Comparison of ENCODE assay signal across 8 cellular contexts in genomic region chr5:143401253-143401845, GRCh38. TPM values are rescaled to one million over a fixed set of nuclear protein-coding genes. Genes with fewer than 3 reads are reported as not detected.
A peak's percentile ranks its signal among the peaks of the same experiment; 100 is the strongest.
DNase-seq lines count a peak whose midpoint lies in the region; ATAC-seq, FAIRE-seq and TF ChIP-seq lines count a peak whose summit lies in the region.

No MANE protein-coding gene starts in this region.

- H3K36me3 ChIP-seq in HUES6 (ENCODE audit: control insufficient read depth, insufficient read depth, low read length): no peaks in the 10 kb centered on the region
- peaks cover 0 to 9% (median 0%) of the 10 kb centered on the region in 3 experiments for H3K36me3 ChIP-seq in naive thymus-derived CD4-positive, alpha-beta T cell (ENCODE audit: control insufficient read depth in 2 of 3, insufficient read depth in 3 of 3, low read length in 3 of 3)

- DNase-seq in AG09309 (ENCODE audit: low read depth): no peak
- DNase-seq in cerebellar cortex (ENCODE audit: low spot score): peak; percentile 43
- DNase-seq in naive thymus-derived CD4-positive, alpha-beta T cell: no peak
- DNase-seq in posterior vena cava (ENCODE audit: low spot score): no peak
- no peak for DNase-seq in H54 (ENCODE audit: insufficient read length, low spot score)
- no peak for DNase-seq in NCI-H1436 treated with DMSO at 0.1 percent for 48 hours (lab: John Stamatoyannopoulos, UW)

- peaks cover 32% of the 10 kb centered on the region for H3K27me3 ChIP-seq in HUES6 (ENCODE audit: control insufficient read depth, insufficient read depth, low read length)
- H3K27me3 ChIP-seq in naive thymus-derived CD4-positive, alpha-beta T cell (ENCODE audit: control insufficient read depth in 2 of 2, insufficient read depth in 2 of 2, low read length in 2 of 2): no peaks in the 10 kb centered on the region

- CTCF ChIA-PET in naive thymus-derived CD4-positive, alpha-beta T cell (lab: Charles Lee): interaction anchor here (0.6 to 1.5 kb wide), 3 partner anchors 10 to 770 kb away, joined by 3 to 8 read pairs (median 4); no protein-coding TSS in a partner anchor

- TF ChIP-seq POLR2A in H54 (IDR thresholded peaks at IDR 0.05; ENCODE audit: low read depth, low read length): no peak

- no peak for ATAC-seq in naive thymus-derived CD4-positive, alpha-beta T cell
- ATAC-seq in HG02571 (IDR thresholded peaks at IDR 0.05; ENCODE audit: unreplicated experiment): no peak

- peaks cover 4 to 36% (median 23%) of the 10 kb centered on the region in 5 donors for H3K36me3 Mint-ChIP-seq in naive thymus-derived CD4-positive, alpha-beta T cell

- no peak for FAIRE-seq in H54 (lab: Jason Lieb, UNC)

- intact Hi-C loops in naive thymus-derived CD4-positive, alpha-beta T cell (cut with micrococcal nuclease): loop anchor here (2.0 to 10.0 kb wide), 8 partner anchors 104 to 1787 kb away; partner anchors contain the start of gene DIAPH1 (in 1 of the 2)
- intact Hi-C loops in posterior vena cava (cut with DNase I): loop anchor here (10.0 kb wide), 4 partner anchors 247 to 477 kb away; no protein-coding TSS in a partner anchor

- peak overlapping the region; percentile 76 for H3K4me3 ChIP-seq in AG09309 (ENCODE audit: control insufficient read depth, low read depth, low read length)
- H3K4me3 ChIP-seq in HUES6 (ENCODE audit: low read depth, low read length): peak overlapping the region; percentile 92
- H3K4me3 ChIP-seq in naive thymus-derived CD4-positive, alpha-beta T cell (ENCODE audit: low read length): peak overlapping the region; percentile 78

- no peaks in the 10 kb centered on the region for H3K9me3 ChIP-seq in HUES6 (ENCODE audit: control insufficient read depth, insufficient read depth, low read depth, low read length)
- H3K9me3 ChIP-seq in naive thymus-derived CD4-positive, alpha-beta T cell (ENCODE audit: control insufficient read depth in 2 of 3, low read length in 3 of 3): no peaks in the 10 kb centered on the region

- H3K27ac ChIP-seq in HUES6 (ENCODE audit: low read depth, low read length): no peak overlapping the region
- peak overlapping the region; percentile 91 for H3K27ac ChIP-seq in naive thymus-derived CD4-positive, alpha-beta T cell (ENCODE audit: low read depth, low read length)

- H3K27me3 Mint-ChIP-seq in naive thymus-derived CD4-positive, alpha-beta T cell: peaks cover 0 to 2% (median 0%) of the 10 kb centered on the region in 5 donors

- peak overlapping the region in 7 of 9 donors; percentile 62 to 94 (median 88) for H3K27ac Mint-ChIP-seq in naive thymus-derived CD4-positive, alpha-beta T cell

- no peak overlapping the region for H3K9ac ChIP-seq in HUES6 (ENCODE audit: low read length)

- H3K4me1 ChIP-seq in HUES6 (ENCODE audit: control insufficient read depth, insufficient read depth, low read length): peaks cover 53% of the 10 kb centered on the region
- peaks cover 23 to 43% of the 10 kb centered on the region in 2 donors for H3K4me1 ChIP-seq in naive thymus-derived CD4-positive, alpha-beta T cell (ENCODE audit: control insufficient read depth in 2 of 2, insufficient read depth in 2 of 2, low read length in 2 of 2)

- H3K9me3 Mint-ChIP-seq in naive thymus-derived CD4-positive, alpha-beta T cell: peaks cover 0 to 3% (median 0%) of the 10 kb centered on the region in 11 donors

- TF ChIP-seq CTCF in AG09309 (IDR thresholded peaks at IDR 0.05; ENCODE audit: control insufficient read depth, insufficient read depth, low read depth, low read length, missing control alignments): no peak

- H3K4me1 Mint-ChIP-seq in naive thymus-derived CD4-positive, alpha-beta T cell: peaks cover 39 to 64% (median 59%) of the 10 kb centered on the region in 7 donors

- POLR2A ChIA-PET in naive thymus-derived CD4-positive, alpha-beta T cell (lab: Charles Lee): interaction anchor here (0.7 to 1.9 kb wide), 7 partner anchors 10 to 47 kb away, joined by 3 to 8 read pairs (median 4); no protein-coding TSS in a partner anchor

- H3K4me3 Mint-ChIP-seq in naive thymus-derived CD4-positive, alpha-beta T cell: peak overlapping the region; percentile 86 to 97 (median 94)

RNA-seq across cellular contexts. Expression of gene NR3C1, which starts 2.1 kb away (rescaled TPM):
- 100 to 1,000 TPM in 3 of 5 experiments, 10 to 100 TPM in 2; 68.0 to 140 (median 121) TPM for total RNA-seq in naive thymus-derived CD4-positive, alpha-beta T cell
- 10 to 100 TPM; 86.1 to 90.2 TPM for polyA plus RNA-seq in naive thymus-derived CD4-positive, alpha-beta T cell
- 10 to 100 TPM; 67.8 to 73.5 TPM for total RNA-seq in posterior vena cava
